In the genomic region with DNA sequence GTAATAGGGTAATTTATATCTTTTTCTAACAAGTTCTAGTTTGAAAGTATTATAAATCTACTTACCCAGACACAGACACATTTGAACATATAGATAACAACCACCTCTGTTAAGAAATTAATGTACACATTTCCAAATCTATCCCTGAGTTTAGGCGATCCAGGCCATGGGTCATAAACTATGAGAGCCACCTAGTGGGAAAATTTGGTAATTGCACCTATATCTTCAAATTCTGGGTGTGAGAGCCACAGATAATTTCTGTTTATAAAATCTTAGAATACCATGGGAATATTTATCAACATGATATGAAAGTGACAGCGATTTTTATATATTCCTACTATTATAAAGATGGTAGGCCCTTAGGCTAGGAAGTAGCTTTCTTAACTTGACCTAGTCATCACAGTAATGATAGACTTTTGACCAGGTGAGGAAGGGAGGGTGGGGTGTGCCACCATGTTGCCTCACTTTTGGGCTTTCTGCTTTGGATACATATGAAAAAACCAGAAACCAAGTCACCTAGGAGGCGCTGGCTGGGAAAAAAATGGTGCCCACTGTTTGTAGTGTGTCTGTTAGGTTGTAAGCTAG, we compare ENCODE assay signal across 8 cellular contexts. TPM values are rescaled to one million over a fixed set of nuclear protein-coding genes. Genes with fewer than 3 reads are reported as not detected.
DNase-seq lines count a peak whose midpoint lies in the region; ATAC-seq and TF ChIP-seq lines count a peak whose summit lies in the region.

No MANE protein-coding gene starts in this region.

- ATAC-seq in HCT116 (peak; percentile 75), left lung (peak; percentile 83)
- no peak for ATAC-seq in activated T-cell treated with anti-CD3 and anti-CD28 coated beads, Interleukin-2, amount 50 U/mL, for 4 hours

- no peaks in the 10 kb centered on the region for H3K4me1 ChIP-seq in HCT116 (ENCODE audit: control insufficient read depth in 1 of 2, insufficient read depth in 2 of 2, low read length in 2 of 2)
- H3K4me1 ChIP-seq in left lung: peaks cover 0 to 38% of the 10 kb centered on the region in 2 donors

- H3K9me2 ChIP-seq in HCT116 (ENCODE audit: insufficient read depth): no peaks in the 10 kb centered on the region

- no peaks in the 10 kb centered on the region for H3K27me3 Mint-ChIP-seq in MCF 10A (ENCODE audit: insufficient read depth, unreplicated experiment)
- no peaks in the 10 kb centered on the region for H3K27me3 Mint-ChIP-seq in activated T-cell treated with anti-CD3 and anti-CD28 coated beads, Interleukin-2, amount 50 U/mL, for 4 hours (ENCODE audit: low read depth)

- POLR2A ChIA-PET in HCT116 (lab: Charles Lee) (interaction anchor here (1.6 kb wide), 1 partner anchor 9 kb away, joined by 3 read pairs; no protein-coding TSS in a partner anchor), MCF 10A (lab: Yijun Ruan, JAX) (interaction anchor here (0.6 to 2.3 kb wide), 6 partner anchors 25 to 551 kb away, joined by 3 to 9 read pairs (median 6); partner anchors contain the start of gene GSTK1)

- no peaks in the 10 kb centered on the region for H3K79me2 ChIP-seq in HCT116 (ENCODE audit: insufficient read depth, low read length)

- peak; percentile 81 for TF ChIP-seq RAD21 in HCT116 (IDR thresholded peaks at IDR 0.05; ENCODE audit: low read depth)

- no peaks in the 10 kb centered on the region for H3K9me3 Mint-ChIP-seq in MCF 10A (ENCODE audit: unreplicated experiment)
- no peaks in the 10 kb centered on the region for H3K9me3 Mint-ChIP-seq in activated T-cell treated with anti-CD3 and anti-CD28 coated beads, Interleukin-2, amount 50 U/mL, for 4 hours

- intact Hi-C loops in HCT116 (cut with micrococcal nuclease): no loop called here
- intact Hi-C loops in MCF 10A (cut with micrococcal nuclease): loop anchor here (1.0 to 10.0 kb wide), 4 partner anchors 36 to 412 kb away; no protein-coding TSS in a partner anchor
- intact Hi-C loops in left lung (cut with DNase I): loop anchor here in 1 of 2 donors (5.0 kb wide), 1 partner anchor 179 kb away; no protein-coding TSS in a partner anchor
- intact Hi-C loops in lower leg skin (cut with DNase I; ENCODE audit: low total_unique reads): loop anchor here (2.0 kb wide), 1 partner anchor 46 kb away; no protein-coding TSS in a partner anchor

- H3K27ac ChIP-seq in HCT116 (ENCODE audit: low read depth, low read length) (no peak overlapping the region), left lung (no peak overlapping the region)

- BruUV-seq in HCT116 (replicated peaks; lab: Mats Ljungman, UMichigan) (no TSS peak), MCF 10A (replicated peaks; lab: Mats Ljungman, UMichigan) (no TSS peak)

- DNase-seq in NCI-H2029 treated with DMSO at 0.1 percent for 48 hours (lab: John Stamatoyannopoulos, UW) (peak; percentile 50), NCI-H2029 (lab: John Stamatoyannopoulos, UW) (no peak), HCT116 (ENCODE audit: low read depth, low spot score) (peak; percentile 48), NCI-H345 (lab: John Stamatoyannopoulos, UW) (peak; percentile 62), MCF 10A (ENCODE audit: unreplicated experiment) (peak; percentile 75), left lung (no peak), lower leg skin (ENCODE audit: low spot score in 2 of 2) (no peak)
- no peak for DNase-seq in activated T-cell treated with anti-CD3 and anti-CD28 coated beads, Interleukin-2, amount 50 U/mL, for 4 hours

- H3K9me3 ChIP-seq in HCT116 (ENCODE audit: control insufficient read depth in 1 of 2, insufficient read depth in 1 of 2, low read depth in 1 of 2, low read length in 2 of 2): no peaks in the 10 kb centered on the region
- peaks cover 0 to 3% of the 10 kb centered on the region in 2 donors for H3K9me3 ChIP-seq in left lung

- H3K36me3 ChIP-seq in HCT116 (ENCODE audit: control insufficient read depth in 1 of 2, insufficient read depth in 2 of 2, low read length in 2 of 2) (no peaks in the 10 kb centered on the region), left lung (no peaks in the 10 kb centered on the region)

- H3K36me3 Mint-ChIP-seq in MCF 10A (ENCODE audit: insufficient read depth, unreplicated experiment): no peaks in the 10 kb centered on the region
- peaks cover 14% of the 10 kb centered on the region for H3K36me3 Mint-ChIP-seq in activated T-cell treated with anti-CD3 and anti-CD28 coated beads, Interleukin-2, amount 50 U/mL, for 4 hours (ENCODE audit: insufficient read depth)

- no peak overlapping the region for H3K4me2 ChIP-seq in HCT116 (ENCODE audit: low read length)

- peaks cover 32% of the 10 kb centered on the region for H3K4me1 Mint-ChIP-seq in MCF 10A (ENCODE audit: insufficient read depth, unreplicated experiment)
- peaks cover 7% of the 10 kb centered on the region for H3K4me1 Mint-ChIP-seq in activated T-cell treated with anti-CD3 and anti-CD28 coated beads, Interleukin-2, amount 50 U/mL, for 4 hours (ENCODE audit: low read depth)

- H2AFZ ChIP-seq in HCT116 (ENCODE audit: low read depth, low read length, poor library complexity, severe bottlenecking): peak overlapping the region; percentile 98

- no peaks in the 10 kb centered on the region for H4K20me1 ChIP-seq in HCT116 (ENCODE audit: insufficient read depth)

- WGBS in lower leg skin, 2 donors: 5 to 10% methylated on average over 3 of the region's 3 CpGs

- H3K4me3 ChIP-seq in HCT116 (replicated peaks in 1 of 2; ENCODE audit: low read depth in 1 of 2, low read length in 2 of 2) (no peak overlapping the region), left lung (no peak overlapping the region), lower leg skin (ENCODE audit: low read depth, poor library complexity, severe bottlenecking) (no peak overlapping the region)

- no peak overlapping the region for H3K27ac Mint-ChIP-seq in MCF 10A (ENCODE audit: low read depth, unreplicated experiment)

- RAD21 ChIA-PET in HCT116 (lab: Charles Lee; ENCODE audit: low non-redundant PET in 1 of 2, low total read pairs in 2 of 2, uncharacterized antibody in 2 of 2, unreplicated experiment in 2 of 2): interaction anchor here in 1 of 2 experiments (0.6 kb wide), 1 partner anchor 79 kb away, joined by 5 read pairs; no protein-coding TSS in a partner anchor

- CTCF ChIA-PET in HCT116 (lab: Charles Lee): interaction anchor here (1.0 to 1.2 kb wide), 2 partner anchors 82 to 176 kb away, joined by 3 read pairs; no protein-coding TSS in a partner anchor
- CTCF ChIA-PET in MCF 10A (lab: Yijun Ruan, JAX): interaction anchor here (0.6 to 5.8 kb wide), 39 partner anchors 8 to 897 kb away, joined by 3 to 131 read pairs (median 4); partner anchors contain the start of genes EPHA1, FAM131B and GSTK1

- H3K27me3 ChIP-seq in HCT116 (ENCODE audit: insufficient read depth, low read length) (no peaks in the 10 kb centered on the region), left lung (no peaks in the 10 kb centered on the region)

- TF ChIP-seq CTCF in HCT116 (IDR thresholded peaks at IDR 0.05 in 2 of 3, conservative IDR thresholded peaks at IDR 0.05 in 1 of 3; ENCODE audit: borderline replicate concordance in 1 of 3, insufficient read depth in 1 of 3, low read depth in 2 of 3, low read length in 2 of 3) (peak; percentile 53 to 80 (median 75)), MCF 10A (IDR thresholded peaks at IDR 0.05; ENCODE audit: unreplicated experiment) (peak; percentile 73), left lung (IDR thresholded peaks at IDR 0.05) (peak; percentile 76 to 82), lower leg skin (IDR thresholded peaks at IDR 0.05) (peak in 1 of 3 donors; percentile 27)

- no peak overlapping the region for H3K9ac ChIP-seq in HCT116 (ENCODE audit: low read length)

- TF ChIP-seq POLR2A in HCT116 (IDR thresholded peaks at IDR 0.05; ENCODE audit: borderline replicate concordance, extremely low read depth, insufficient read depth, insufficient read length) (no peak), lower leg skin (IDR thresholded peaks at IDR 0.05) (no peak)

- H3K4me3 Mint-ChIP-seq in MCF 10A (ENCODE audit: unreplicated experiment): no peak overlapping the region
- H3K4me3 Mint-ChIP-seq in activated T-cell treated with anti-CD3 and anti-CD28 coated beads, Interleukin-2, amount 50 U/mL, for 4 hours: no peak overlapping the region

TF ChIP-seq in HCT116, 20 proteins besides CTCF, POLR2A, EP300 and RAD21 (continues in another document):
- TF ChIP-seq SP1 (IDR thresholded peaks at IDR 0.05; ENCODE audit: low read depth) (no peak), TCF7L2 (IDR thresholded peaks at IDR 0.05; ENCODE audit: borderline replicate concordance, extremely low read depth, insufficient read depth, insufficient read length) (no peak)

RNA-seq across cellular contexts. Expression of gene EPHA1, which starts 8.0 kb away (rescaled TPM):
- total RNA-seq in HCT116 (2021; ENCODE audit: unreplicated experiment): 29.9 TPM
- 24.3 and 26.3 TPM in 2 replicates for polyA plus RNA-seq in HCT116 (2012)
- 0.89 and 1.2 TPM in 2 replicates for total RNA-seq in MCF 10A (2022)
- total RNA-seq in left lung: 10 to 100 TPM; 11.6 to 16.1 TPM
- 10 to 100 TPM; 51.7 to 94.5 (median 64.2) TPM for total RNA-seq in lower leg skin
- total RNA-seq in activated T-cell treated with anti-CD3 and anti-CD28 coated beads, Interleukin-2, amount 50 U/mL, for 4 hours: 1 to 10 TPM; 1.1 to 1.9 (median 1.5) TPM

RNA-seq across cellular contexts. Expression of gene TAS2R60, which starts 26.6 kb away (rescaled TPM):
- total RNA-seq in HCT116 (2021; ENCODE audit: unreplicated experiment) (not detected), MCF 10A (2022) (not detected in 2 replicates), left lung (not detected), lower leg skin (not detected)
- not detected in 2 replicates for polyA plus RNA-seq in HCT116 (2012)
- not detected for total RNA-seq in activated T-cell treated with anti-CD3 and anti-CD28 coated beads, Interleukin-2, amount 50 U/mL, for 4 hours

RNA-seq across cellular contexts. Expression of gene ZYX, which starts 35.5 kb away (rescaled TPM):
- total RNA-seq in HCT116 (2021; ENCODE audit: unreplicated experiment) (144 TPM), MCF 10A (2022) (168 and 260 TPM in 2 replicates), left lung (100 to 1,000 TPM; 180 to 307 TPM), lower leg skin (10 to 100 TPM; 45.6 to 91.1 (median 60.9) TPM)
- polyA plus RNA-seq in HCT116 (2012): 188 and 199 TPM in 2 replicates
- total RNA-seq in activated T-cell treated with anti-CD3 and anti-CD28 coated beads, Interleukin-2, amount 50 U/mL, for 4 hours: 10 to 100 TPM; 89.0 to 94.2 (median 90.6) TPM

RNA-seq across cellular contexts. Expression of gene FAM131B, which starts 54.1 kb away (rescaled TPM):
- total RNA-seq in HCT116 (2021; ENCODE audit: unreplicated experiment) (0.20 TPM), MCF 10A (2022) (0.19 and 0.25 TPM in 2 replicates), left lung (1 to 10 TPM in 1 of 2 donors, under 1 TPM in 1; 0.60 to 1.6 TPM), lower leg skin (1 to 10 TPM in 1 of 4 donors, under 1 TPM in 2, not detected in 1; 0.27 to 1.4 (median 0.42) TPM)
- polyA plus RNA-seq in HCT116 (2012): 0.21 and 0.34 TPM in 2 replicates
- under 1 TPM; 0.28 to 0.50 (median 0.43) TPM for total RNA-seq in activated T-cell treated with anti-CD3 and anti-CD28 coated beads, Interleukin-2, amount 50 U/mL, for 4 hours

Comparison
In these comparisons a context has a peak if more than half of its experiments do, and no peak if none do; other contexts are left out.
1. DNase-seq: peak in NCI-H2029 treated with DMSO at 0.1 percent for 48 hours (single experiment), HCT116 (single experiment), NCI-H345 (single experiment) and MCF 10A (single experiment); none in NCI-H2029 (single experiment), left lung (0 of 2), lower leg skin (0 of 2) and activated T-cell treated with anti-CD3 and anti-CD28 coated beads, Interleukin-2, amount 50 U/mL, for 4 hours (single experiment).
2. ATAC-seq: peak in HCT116 (single experiment) and left lung (single experiment); none in activated T-cell treated with anti-CD3 and anti-CD28 coated beads, Interleukin-2, amount 50 U/mL, for 4 hours (0 of 2).